Comparison of ENCODE assay signal across 1 cellular context in genomic region chr11:114316980-114317675, GRCh38.
TF ChIP-seq lines count a peak whose summit lies in the region.

No MANE protein-coding gene starts in this region.

TF ChIP-seq in K562, 482 proteins besides CTCF, POLR2A, EP300 and RAD21 (continued from another document):
- no peak for TF ChIP-seq XRCC5 (IDR thresholded peaks at IDR 0.05; ENCODE audit: low read depth, low read length)
